13 cellular contexts compared by ENCODE assay signal in genomic region chr5:55914141-55914413, GRCh38.
A peak's percentile ranks its signal among the peaks of the same experiment; 100 is the strongest.
DNase-seq lines count a peak whose midpoint lies in the region; ATAC-seq, FAIRE-seq and TF ChIP-seq lines count a peak whose summit lies in the region.
"Had no signal": no experiment of that assay in that cellular context is flagged by ENCODE, and none has a peak within 500 bp of the region (broad histone marks: within the 10 kb centered on the region; RNA-seq: fewer than 3 reads in every experiment).

No MANE protein-coding gene starts in this region.

- H3K4me3 ChIP-seq in Karpas-422 (ENCODE audit: low read length) (no peak overlapping the region), tibial nerve (no peak overlapping the region), brain microvascular endothelial cell (ENCODE audit: low read depth, low read length) (no peak overlapping the region)
- no peak overlapping the region for H3K4me3 ChIP-seq in effector memory CD4-positive, alpha-beta T cell (ENCODE audit: insufficient read depth, low read depth, low read length, poor library complexity, severe bottlenecking)
- H3K4me3 ChIP-seq: breast epithelium had no signal

- H3K9me2 ChIP-seq in Karpas-422 (replicated peaks; ENCODE audit: insufficient read depth, low read length), result no peaks in the 10 kb centered on the region

- ATAC-seq in GM18505 (IDR thresholded peaks at IDR 0.05; ENCODE audit: unreplicated experiment) (peak; percentile 79), GM21381 (IDR thresholded peaks at IDR 0.05; ENCODE audit: unreplicated experiment) (peak; percentile 85), HG02973 (IDR thresholded peaks at IDR 0.05; ENCODE audit: unreplicated experiment) (peak; percentile 88)
- ATAC-seq: HCT116 had no signal

- H3K4me1 ChIP-seq in Karpas-422 (ENCODE audit: low read length) (no peaks in the 10 kb centered on the region), tibial nerve (no peaks in the 10 kb centered on the region)
- no peaks in the 10 kb centered on the region for H3K4me1 ChIP-seq in effector memory CD4-positive, alpha-beta T cell (ENCODE audit: control insufficient read depth, insufficient read depth, low read length, poor library complexity, severe bottlenecking)
- H3K4me1 ChIP-seq: breast epithelium had no signal

- TF ChIP-seq POLR2A in GM18505 (IDR thresholded peaks at IDR 0.05; ENCODE audit: borderline replicate concordance, extremely low read depth, insufficient read depth, insufficient read length), result no peak
- no peak for TF ChIP-seq POLR2A in GM12891 (IDR thresholded peaks at IDR 0.05; ENCODE audit: low read depth, low read length)
- TF ChIP-seq POLR2A in tibial nerve (IDR thresholded peaks at IDR 0.05), result no peak

- no peak overlapping the region for H3K9ac ChIP-seq in Karpas-422 (ENCODE audit: low read length)

- H3K79me2 ChIP-seq in Karpas-422 (ENCODE audit: low read length), result no peaks in the 10 kb centered on the region

- DNase-seq in Karpas-422 (peak; percentile 27), GM12891 (ENCODE audit: insufficient read length, low spot score) (no peak), tibial nerve (ENCODE audit: low spot score in 2 of 2) (no peak), brain microvascular endothelial cell (no peak)
- DNase-seq in effector memory CD4-positive, alpha-beta T cell, result no peak
- DNase-seq: AML-193, GF-D8 had no signal

- H3K27me3 ChIP-seq in Karpas-422 (ENCODE audit: low read length), result no peaks in the 10 kb centered on the region
- H3K27me3 ChIP-seq in effector memory CD4-positive, alpha-beta T cell (replicated peaks; ENCODE audit: control insufficient read depth, insufficient read depth, low read length, poor library complexity, severe bottlenecking), result no peaks in the 10 kb centered on the region
- no peaks in the 10 kb centered on the region for H3K27me3 ChIP-seq in tibial nerve
- H3K27me3 ChIP-seq in brain microvascular endothelial cell (replicated peaks), result no peaks in the 10 kb centered on the region
- H3K27me3 ChIP-seq: breast epithelium had no signal

- FAIRE-seq in GM12891 (lab: Jason Lieb, UNC), result no peak

- WGBS in tibial nerve, 2 donors, result 100% methylated on average over 1 of the region's 1 CpG

- no peak for TF ChIP-seq CTCF in tibial nerve (IDR thresholded peaks at IDR 0.05)
- TF ChIP-seq CTCF in brain microvascular endothelial cell (IDR thresholded peaks at IDR 0.05; ENCODE audit: low read depth, low read length, missing control alignments), result no peak

- no peaks in the 10 kb centered on the region for H4K20me1 ChIP-seq in Karpas-422 (ENCODE audit: insufficient read depth, low read depth, low read length)

- no peak overlapping the region for H3K4me2 ChIP-seq in Karpas-422 (ENCODE audit: low read depth, low read length, poor library complexity, severe bottlenecking)

- no peak overlapping the region for H3K27ac ChIP-seq in Karpas-422 (ENCODE audit: low read length)
- no peak overlapping the region for H3K27ac ChIP-seq in effector memory CD4-positive, alpha-beta T cell (ENCODE audit: insufficient read depth, low read length, poor library complexity, severe bottlenecking)
- no peak overlapping the region for H3K27ac ChIP-seq in tibial nerve
- H3K27ac ChIP-seq in brain microvascular endothelial cell, result no peak overlapping the region
- H3K27ac ChIP-seq: breast epithelium, VCaP had no signal

- H3K9me3 ChIP-seq in Karpas-422 (ENCODE audit: low read length), result no peaks in the 10 kb centered on the region
- H3K9me3 ChIP-seq in effector memory CD4-positive, alpha-beta T cell (ENCODE audit: control insufficient read depth, low read length), result no peaks in the 10 kb centered on the region
- no peaks in the 10 kb centered on the region for H3K9me3 ChIP-seq in tibial nerve
- H3K9me3 ChIP-seq: breast epithelium had no signal

- no peak overlapping the region for H2AFZ ChIP-seq in Karpas-422 (ENCODE audit: low read length)

- H3K36me3 ChIP-seq in Karpas-422 (ENCODE audit: insufficient read depth, low read length) (no peaks in the 10 kb centered on the region), tibial nerve (no peaks in the 10 kb centered on the region), brain microvascular endothelial cell (replicated peaks) (no peaks in the 10 kb centered on the region)
- H3K36me3 ChIP-seq in effector memory CD4-positive, alpha-beta T cell (ENCODE audit: control insufficient read depth, insufficient read depth, low read length), result no peaks in the 10 kb centered on the region
- H3K36me3 ChIP-seq: breast epithelium had no signal

- in situ Hi-C loops in brain microvascular endothelial cell (cut with HindIII; ENCODE audit: low pct_ligation_motif_present, low sequenced_read_pairs), result no loop called here

- no peak for TF ChIP-seq EP300 in tibial nerve (IDR thresholded peaks at IDR 0.05)

TF ChIP-seq in GM12891, 5 proteins besides CTCF, POLR2A, EP300 and RAD21:
- no peak for TF ChIP-seq POU2F2 (IDR thresholded peaks at IDR 0.05; ENCODE audit: low read depth, low read length)
- no peak for TF ChIP-seq PAX5 (IDR thresholded peaks at IDR 0.05; ENCODE audit: insufficient read depth, low read length, severe bottlenecking)
- no peak for TF ChIP-seq TAF1 (IDR thresholded peaks at IDR 0.05; ENCODE audit: low read depth, low read length)
- no peak for TF ChIP-seq POLR2AphosphoS5 (IDR thresholded peaks at IDR 0.05; ENCODE audit: low read depth, low read length)
- no peak for TF ChIP-seq SPI1 (IDR thresholded peaks at IDR 0.05; ENCODE audit: low read depth, low read length)
